8 cellular contexts compared by ENCODE assay signal in genomic region chr5:135944967-135945560, GRCh38. TPM values are rescaled to one million over a fixed set of nuclear protein-coding genes. Genes with fewer than 3 reads are reported as not detected.
DNase-seq lines count a peak whose midpoint lies in the region; ATAC-seq, FAIRE-seq and TF ChIP-seq lines count a peak whose summit lies in the region.

No MANE protein-coding gene starts in this region.

- TF ChIP-seq CTCF in D721Med (IDR thresholded peaks at IDR 0.05; ENCODE audit: insufficient read depth, missing control alignments), result peak; percentile 95
- peak; percentile 70 for TF ChIP-seq CTCF in activated CD8-positive, alpha-beta T cell treated with anti-CD3 and anti-CD28 coated beads for 36 hours (IDR thresholded peaks at IDR 0.05)

- no peaks in the 10 kb centered on the region for H3K9me3 Mint-ChIP-seq in activated CD8-positive, alpha-beta T cell treated with anti-CD3 and anti-CD28 coated beads for 36 hours
- no peaks in the 10 kb centered on the region for H3K9me3 Mint-ChIP-seq in stimulated activated memory B cell treated with anti-CD40 and anti-IgM and Interleukin-4, amounts not matched to agents 10 μg/mL and 1 μg/mL and 100 μg/mL, for 72 hours
- H3K9me3 Mint-ChIP-seq in activated T-helper 1 cell treated with anti-CD3 and anti-CD28 coated beads, Interleukin-12 subunit alpha, Interleukin-12 subunit beta, Interleukin-2, Interleukin-4 antibody, amounts not matched to agents 30 ng/mL and 10 ng/mL and 1 ng/mL, durations not matched to agents 14 hours and 24 hours and 36 hours, result no peaks in the 10 kb centered on the region

- no peak for DNase-seq in D721Med (ENCODE audit: insufficient read length, low spot score)
- peak; percentile 74 for DNase-seq in HCEC 1CT
- peak; percentile 56 to 83 for DNase-seq in NCI-H446 (lab: John Stamatoyannopoulos, UW)
- DNase-seq in activated CD8-positive, alpha-beta T cell treated with anti-CD3 and anti-CD28 coated beads for 36 hours, result peak; percentile 59
- DNase-seq in head of caudate nucleus, result peak in 31 of 42 donors; percentile 1 to 85 (median 52)
- DNase-seq in renal cortical epithelial cell (ENCODE audit: low read depth), result peak; percentile 89
- no peak for DNase-seq in activated T-helper 1 cell treated with anti-CD3 and anti-CD28 coated beads, Interleukin-12 subunit alpha, Interleukin-12 subunit beta, Interleukin-2, Interleukin-4 antibody, amounts not matched to agents 30 ng/mL and 10 ng/mL and 1 ng/mL, durations not matched to agents 14 hours and 24 hours and 36 hours (ENCODE audit: low spot score)

- intact Hi-C loops in activated CD8-positive, alpha-beta T cell treated with anti-CD3 and anti-CD28 coated beads for 36 hours (cut with micrococcal nuclease), result loop anchor here (2.0 to 5.0 kb wide), 2 partner anchors 137 to 268 kb away; no protein-coding TSS in a partner anchor
- intact Hi-C loops in head of caudate nucleus (cut with DNase I), result loop anchor here (10.0 kb wide), 1 partner anchor 260 kb away; no protein-coding TSS in a partner anchor
- intact Hi-C loops in activated T-helper 1 cell treated with anti-CD3 and anti-CD28 coated beads, Interleukin-12 subunit alpha, Interleukin-12 subunit beta, Interleukin-2, Interleukin-4 antibody, amounts not matched to agents 30 ng/mL and 10 ng/mL and 1 ng/mL, durations not matched to agents 14 hours and 24 hours and 36 hours (cut with micrococcal nuclease), result loop anchor here (1.0 to 5.0 kb wide), 4 partner anchors 117 to 267 kb away; no protein-coding TSS in a partner anchor

- no peak overlapping the region for H3K4me3 Mint-ChIP-seq in activated CD8-positive, alpha-beta T cell treated with anti-CD3 and anti-CD28 coated beads for 36 hours
- no peak overlapping the region for H3K4me3 Mint-ChIP-seq in stimulated activated memory B cell treated with anti-CD40 and anti-IgM and Interleukin-4, amounts not matched to agents 10 μg/mL and 1 μg/mL and 100 μg/mL, for 72 hours
- no peak overlapping the region for H3K4me3 Mint-ChIP-seq in activated T-helper 1 cell treated with anti-CD3 and anti-CD28 coated beads, Interleukin-12 subunit alpha, Interleukin-12 subunit beta, Interleukin-2, Interleukin-4 antibody, amounts not matched to agents 30 ng/mL and 10 ng/mL and 1 ng/mL, durations not matched to agents 14 hours and 24 hours and 36 hours

- no peaks in the 10 kb centered on the region for H3K4me1 Mint-ChIP-seq in activated CD8-positive, alpha-beta T cell treated with anti-CD3 and anti-CD28 coated beads for 36 hours (ENCODE audit: low read depth)
- H3K4me1 Mint-ChIP-seq in stimulated activated memory B cell treated with anti-CD40 and anti-IgM and Interleukin-4, amounts not matched to agents 10 μg/mL and 1 μg/mL and 100 μg/mL, for 72 hours, result no peaks in the 10 kb centered on the region
- H3K4me1 Mint-ChIP-seq in activated T-helper 1 cell treated with anti-CD3 and anti-CD28 coated beads, Interleukin-12 subunit alpha, Interleukin-12 subunit beta, Interleukin-2, Interleukin-4 antibody, amounts not matched to agents 30 ng/mL and 10 ng/mL and 1 ng/mL, durations not matched to agents 14 hours and 24 hours and 36 hours (ENCODE audit: low read depth), result no peaks in the 10 kb centered on the region

- CTCF ChIA-PET in activated CD8-positive, alpha-beta T cell treated with anti-CD3 and anti-CD28 coated beads for 36 hours (lab: Charles Lee), result interaction anchor here (0.6 to 1.5 kb wide), 11 partner anchors 9 to 131 kb away, joined by 3 to 6 read pairs (median 3); no protein-coding TSS in a partner anchor

- peaks cover 15% of the 10 kb centered on the region for H3K27me3 Mint-ChIP-seq in activated CD8-positive, alpha-beta T cell treated with anti-CD3 and anti-CD28 coated beads for 36 hours
- H3K27me3 Mint-ChIP-seq in stimulated activated memory B cell treated with anti-CD40 and anti-IgM and Interleukin-4, amounts not matched to agents 10 μg/mL and 1 μg/mL and 100 μg/mL, for 72 hours, result peaks cover 14% of the 10 kb centered on the region
- H3K27me3 Mint-ChIP-seq in activated T-helper 1 cell treated with anti-CD3 and anti-CD28 coated beads, Interleukin-12 subunit alpha, Interleukin-12 subunit beta, Interleukin-2, Interleukin-4 antibody, amounts not matched to agents 30 ng/mL and 10 ng/mL and 1 ng/mL, durations not matched to agents 14 hours and 24 hours and 36 hours (ENCODE audit: insufficient read depth), result peaks cover 9% of the 10 kb centered on the region

- ATAC-seq in activated CD8-positive, alpha-beta T cell treated with anti-CD3 and anti-CD28 coated beads for 36 hours, result no peak
- ATAC-seq in stimulated activated memory B cell treated with anti-CD40 and anti-IgM and Interleukin-4, amounts not matched to agents 10 μg/mL and 1 μg/mL and 100 μg/mL, for 72 hours, result no peak

- no peaks in the 10 kb centered on the region for H3K36me3 Mint-ChIP-seq in activated CD8-positive, alpha-beta T cell treated with anti-CD3 and anti-CD28 coated beads for 36 hours (ENCODE audit: low read depth)
- H3K36me3 Mint-ChIP-seq in stimulated activated memory B cell treated with anti-CD40 and anti-IgM and Interleukin-4, amounts not matched to agents 10 μg/mL and 1 μg/mL and 100 μg/mL, for 72 hours, result no peaks in the 10 kb centered on the region
- H3K36me3 Mint-ChIP-seq in activated T-helper 1 cell treated with anti-CD3 and anti-CD28 coated beads, Interleukin-12 subunit alpha, Interleukin-12 subunit beta, Interleukin-2, Interleukin-4 antibody, amounts not matched to agents 30 ng/mL and 10 ng/mL and 1 ng/mL, durations not matched to agents 14 hours and 24 hours and 36 hours (ENCODE audit: low read depth), result no peaks in the 10 kb centered on the region

- no peak overlapping the region for H3K27ac Mint-ChIP-seq in activated CD8-positive, alpha-beta T cell treated with anti-CD3 and anti-CD28 coated beads for 36 hours
- H3K27ac Mint-ChIP-seq in stimulated activated memory B cell treated with anti-CD40 and anti-IgM and Interleukin-4, amounts not matched to agents 10 μg/mL and 1 μg/mL and 100 μg/mL, for 72 hours, result no peak overlapping the region
- no peak overlapping the region for H3K27ac Mint-ChIP-seq in activated T-helper 1 cell treated with anti-CD3 and anti-CD28 coated beads, Interleukin-12 subunit alpha, Interleukin-12 subunit beta, Interleukin-2, Interleukin-4 antibody, amounts not matched to agents 30 ng/mL and 10 ng/mL and 1 ng/mL, durations not matched to agents 14 hours and 24 hours and 36 hours

- FAIRE-seq in D721Med (lab: Jason Lieb, UNC), result peak; percentile 91

- POLR2A ChIA-PET in activated CD8-positive, alpha-beta T cell treated with anti-CD3 and anti-CD28 coated beads for 36 hours (lab: Charles Lee), result no interaction called here

RNA-seq across cellular contexts. Expression of gene LECT2, which starts 9.7 kb away (rescaled TPM):
- total RNA-seq in activated CD8-positive, alpha-beta T cell treated with anti-CD3 and anti-CD28 coated beads for 36 hours, result not detected
- total RNA-seq in renal cortical epithelial cell, result not detected in 2 replicates
- not detected in 2 replicates for total RNA-seq in activated T-helper 1 cell treated with anti-CD3 and anti-CD28 coated beads, Interleukin-12 subunit alpha, Interleukin-12 subunit beta, Interleukin-2, Interleukin-4 antibody, amounts not matched to agents 30 ng/mL and 10 ng/mL and 1 ng/mL, durations not matched to agents 14 hours and 24 hours and 36 hours

RNA-seq across cellular contexts. Expression of gene IL9, which starts 49.4 kb away (rescaled TPM):
- total RNA-seq in activated CD8-positive, alpha-beta T cell treated with anti-CD3 and anti-CD28 coated beads for 36 hours, result not detected
- total RNA-seq in renal cortical epithelial cell, result not detected in 2 replicates
- 0.36 and 2.0 TPM in 2 replicates for total RNA-seq in activated T-helper 1 cell treated with anti-CD3 and anti-CD28 coated beads, Interleukin-12 subunit alpha, Interleukin-12 subunit beta, Interleukin-2, Interleukin-4 antibody, amounts not matched to agents 30 ng/mL and 10 ng/mL and 1 ng/mL, durations not matched to agents 14 hours and 24 hours and 36 hours

Comparison
In these comparisons a context has a peak if more than half of its experiments do, and no peak if none do; other contexts are left out.
1. DNase-seq: peak in HCEC 1CT (single experiment), NCI-H446 (2 of 2), activated CD8-positive, alpha-beta T cell treated with anti-CD3 and anti-CD28 coated beads for 36 hours (single experiment), head of caudate nucleus (31 of 42) and renal cortical epithelial cell (single experiment); none in D721Med (single experiment) and activated T-helper 1 cell treated with anti-CD3 and anti-CD28 coated beads, Interleukin-12 subunit alpha, Interleukin-12 subunit beta, Interleukin-2, Interleukin-4 antibody, amounts not matched to agents 30 ng/mL and 10 ng/mL and 1 ng/mL, durations not matched to agents 14 hours and 24 hours and 36 hours (single experiment).